8 cellular contexts compared by ENCODE assay signal in genomic region chr5:134436523-134437339, GRCh38. TPM values are rescaled to one million over a fixed set of nuclear protein-coding genes. Genes with fewer than 3 reads are reported as not detected.
DNase-seq lines count a peak whose midpoint lies in the region; ATAC-seq and TF ChIP-seq lines count a peak whose summit lies in the region.

No MANE protein-coding gene starts in this region.

- H3K27ac ChIP-seq in vagina: no peak overlapping the region

- ATAC-seq in GM21737 (IDR thresholded peaks at IDR 0.05; ENCODE audit: unreplicated experiment): peak; percentile 91

- no peaks in the 10 kb centered on the region for H3K36me3 Mint-ChIP-seq in MCF 10A (ENCODE audit: insufficient read depth, unreplicated experiment)

- no peaks in the 10 kb centered on the region for H3K27me3 ChIP-seq in vagina

- H3K4me3 Mint-ChIP-seq in MCF 10A (ENCODE audit: unreplicated experiment): peak overlapping the region; percentile 63

- POLR2A ChIA-PET in MCF 10A (lab: Yijun Ruan, JAX): interaction anchor here (0.6 to 8.7 kb wide), 35 partner anchors 9 to 1206 kb away, joined by 3 to 321 read pairs (median 5); partner anchors contain the start of genes CDKL3, CDKN2AIPNL, JADE2 and SEC24A

- H3K9me3 ChIP-seq in vagina: no peaks in the 10 kb centered on the region

- H3K9me3 Mint-ChIP-seq in MCF 10A (ENCODE audit: unreplicated experiment): no peaks in the 10 kb centered on the region

- no peak for TF ChIP-seq POLR2A in vagina (IDR thresholded peaks at IDR 0.05)

- peak; percentile 92 for DNase-seq in Daoy (ENCODE audit: low read depth)
- DNase-seq in M059J (ENCODE audit: low read depth): peak; percentile 96
- peak; percentile 25 for DNase-seq in T-helper 9 cell
- peak; percentile 96 for DNase-seq in MCF 10A (ENCODE audit: unreplicated experiment)
- peak; percentile 78 for DNase-seq in left kidney (ENCODE audit: low read depth, low spot score)
- peak; percentile 37 for DNase-seq in stimulated activated CD4-positive, alpha-beta T cell treated with anti-CD3 and anti-CD28 coated beads, Interleukin-4, amount 100 ng/mL, for 24 hours
- DNase-seq in vagina (ENCODE audit: extremely low spot score in 2 of 2): no peak

- peaks cover 37% of the 10 kb centered on the region for H3K4me1 ChIP-seq in vagina

- peak overlapping the region; percentile 98 for H3K27ac Mint-ChIP-seq in MCF 10A (ENCODE audit: low read depth, unreplicated experiment)

- no TSS peak for BruUV-seq in MCF 10A (replicated peaks; lab: Mats Ljungman, UMichigan)

- no peak overlapping the region for H3K4me3 ChIP-seq in vagina

- H3K36me3 ChIP-seq in vagina: no peaks in the 10 kb centered on the region

- peaks cover 72% of the 10 kb centered on the region for H3K4me1 Mint-ChIP-seq in MCF 10A (ENCODE audit: insufficient read depth, unreplicated experiment)

- intact Hi-C loops in MCF 10A (cut with micrococcal nuclease) (loop anchor here (2.0 kb wide), 1 partner anchor 66 kb away; no protein-coding TSS in a partner anchor), vagina (cut with DNase I) (no loop called here)

- TF ChIP-seq CTCF in MCF 10A (IDR thresholded peaks at IDR 0.05; ENCODE audit: unreplicated experiment): no peak
- no peak for TF ChIP-seq CTCF in vagina (IDR thresholded peaks at IDR 0.05)

- CTCF ChIA-PET in MCF 10A (lab: Yijun Ruan, JAX): interaction anchor here (0.6 to 6.9 kb wide), 15 partner anchors 12 to 303 kb away, joined by 3 to 86 read pairs (median 3); partner anchors contain the start of gene CDKN2AIPNL

- no peaks in the 10 kb centered on the region for H3K27me3 Mint-ChIP-seq in MCF 10A (ENCODE audit: insufficient read depth, unreplicated experiment)

RNA-seq across cellular contexts. Expression of gene CDKN2AIPNL, which starts 25.1 kb away (rescaled TPM):
- 72.1 and 75.7 TPM in 2 replicates for total RNA-seq in Daoy (2014; rRNA removed; shearing (Covaris generic))
- total RNA-seq in M059J (2014; rRNA removed; shearing (Covaris generic)): 29.9 and 37.1 TPM in 2 replicates
- total RNA-seq in MCF 10A (2022): 75.1 and 82.4 TPM in 2 replicates
- total RNA-seq in vagina: 18.4 TPM

Comparison
In these comparisons a context has a peak if more than half of its experiments do, and no peak if none do; other contexts are left out.
1. DNase-seq: peak in Daoy (single experiment), M059J (single experiment), T-helper 9 cell (single experiment), MCF 10A (single experiment), left kidney (single experiment) and stimulated activated CD4-positive, alpha-beta T cell treated with anti-CD3 and anti-CD28 coated beads, Interleukin-4, amount 100 ng/mL, for 24 hours (single experiment); none in vagina (0 of 2).